1 cellular context compared by ENCODE assay signal in genomic region chr1:47996060-47996405, GRCh38.
TF ChIP-seq lines count a peak whose summit lies in the region.

No MANE protein-coding gene starts in this region.

TF ChIP-seq in HEK293, 187 proteins besides CTCF, POLR2A, EP300 and RAD21 (continued from another document):
- TF ChIP-seq, protein P1, sequence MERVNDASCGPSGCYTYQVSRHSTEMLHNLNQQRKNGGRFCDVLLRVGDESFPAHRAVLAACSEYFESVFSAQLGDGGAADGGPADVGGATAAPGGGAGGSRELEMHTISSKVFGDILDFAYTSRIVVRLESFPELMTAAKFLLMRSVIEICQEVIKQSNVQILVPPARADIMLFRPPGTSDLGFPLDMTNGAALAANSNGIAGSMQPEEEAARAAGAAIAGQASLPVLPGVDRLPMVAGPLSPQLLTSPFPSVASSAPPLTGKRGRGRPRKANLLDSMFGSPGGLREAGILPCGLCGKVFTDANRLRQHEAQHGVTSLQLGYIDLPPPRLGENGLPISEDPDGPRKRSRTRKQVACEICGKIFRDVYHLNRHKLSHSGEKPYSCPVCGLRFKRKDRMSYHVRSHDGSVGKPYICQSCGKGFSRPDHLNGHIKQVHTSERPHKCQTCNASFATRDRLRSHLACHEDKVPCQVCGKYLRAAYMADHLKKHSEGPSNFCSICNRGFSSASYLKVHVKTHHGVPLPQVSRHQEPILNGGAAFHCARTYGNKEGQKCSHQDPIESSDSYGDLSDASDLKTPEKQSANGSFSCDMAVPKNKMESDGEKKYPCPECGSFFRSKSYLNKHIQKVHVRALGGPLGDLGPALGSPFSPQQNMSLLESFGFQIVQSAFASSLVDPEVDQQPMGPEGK (tag by site-specific recombination; IDR thresholded peaks at IDR 0.05) = peak; percentile 57; the same call in 1 of the 2 replicates
- peak; percentile 94; the same call in 1 of the 2 replicates for TF ChIP-seq ZNF335 (tag by site-specific recombination; conservative IDR thresholded peaks at IDR 0.05)
- peak; percentile 72 for TF ChIP-seq ZBTB20 (tag by site-specific recombination; IDR thresholded peaks at IDR 0.05)
- TF ChIP-seq, protein P2, sequence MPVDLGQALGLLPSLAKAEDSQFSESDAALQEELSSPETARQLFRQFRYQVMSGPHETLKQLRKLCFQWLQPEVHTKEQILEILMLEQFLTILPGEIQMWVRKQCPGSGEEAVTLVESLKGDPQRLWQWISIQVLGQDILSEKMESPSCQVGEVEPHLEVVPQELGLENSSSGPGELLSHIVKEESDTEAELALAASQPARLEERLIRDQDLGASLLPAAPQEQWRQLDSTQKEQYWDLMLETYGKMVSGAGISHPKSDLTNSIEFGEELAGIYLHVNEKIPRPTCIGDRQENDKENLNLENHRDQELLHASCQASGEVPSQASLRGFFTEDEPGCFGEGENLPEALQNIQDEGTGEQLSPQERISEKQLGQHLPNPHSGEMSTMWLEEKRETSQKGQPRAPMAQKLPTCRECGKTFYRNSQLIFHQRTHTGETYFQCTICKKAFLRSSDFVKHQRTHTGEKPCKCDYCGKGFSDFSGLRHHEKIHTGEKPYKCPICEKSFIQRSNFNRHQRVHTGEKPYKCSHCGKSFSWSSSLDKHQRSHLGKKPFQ (tag by site-specific recombination; IDR thresholded peaks at IDR 0.05) = 0 out of 2 replicates have a peak, but pooled peaks have one; percentile 47
- peak; percentile 40 for TF ChIP-seq ZBTB48 (tag by site-specific recombination; IDR thresholded peaks at IDR 0.05)
- TF ChIP-seq ZNF677 (tag by site-specific recombination; IDR thresholded peaks at IDR 0.05) = no peak
